In genomic region chr2:25955036-25955435, GRCh38 we compare ENCODE assay signal across 34 cellular contexts. TPM values are rescaled to one million over a fixed set of nuclear protein-coding genes. Genes with fewer than 3 reads are reported as not detected.
DNase-seq lines count a peak whose midpoint lies in the region; ATAC-seq, FAIRE-seq and TF ChIP-seq lines count a peak whose summit lies in the region.
"Had no signal": no experiment of that assay in that cellular context is flagged by ENCODE, and none has a peak within 500 bp of the region (broad histone marks: within the 10 kb centered on the region; RNA-seq: fewer than 3 reads in every experiment).

No MANE protein-coding gene starts in this region.

- no peaks in the 10 kb centered on the region for H3K9me2 ChIP-seq in GM23248 (ENCODE audit: insufficient read depth)
- H3K9me2 ChIP-seq in OCI-LY7 (ENCODE audit: insufficient read depth, low read length): no peaks in the 10 kb centered on the region

- H4K20me1 ChIP-seq in GM23248 (ENCODE audit: insufficient read depth) (no peaks in the 10 kb centered on the region), OCI-LY7 (ENCODE audit: insufficient read depth, low read length) (no peaks in the 10 kb centered on the region)

- CTCF ChIA-PET in OCI-LY7 (lab: Charles Lee; ENCODE audit: unreplicated experiment): no interaction called here

- ATAC-seq in foreskin keratinocyte (peak; percentile 37), lower lobe of right lung (no peak)
- ATAC-seq: activated T-cell treated with anti-CD3 and anti-CD28 coated beads, Interleukin-2, amount 50 U/mL, for 72 hours; sciatic nerve had no signal

- H3F3A ChIP-seq in GM23248 (ENCODE audit: insufficient read depth): peaks cover 7% of the 10 kb centered on the region

- H3K4me2 ChIP-seq in GM23248 (ENCODE audit: unreplicated experiment) (no peak overlapping the region), OCI-LY7 (ENCODE audit: low read length) (no peak overlapping the region)

- DNase-seq in ACHN: peak; percentile 46
- DNase-seq in GM23248: peak; percentile 57
- DNase-seq in RCC 7860 (ENCODE audit: low spot score): peak; percentile 68
- DNase-seq in foreskin keratinocyte: no peak
- no peak for DNase-seq in OCI-LY7 (ENCODE audit: low spot score)
- DNase-seq in OCI-M1 (lab: John Stamatoyannopoulos, UW): no peak
- no peak for DNase-seq in AML-193 (lab: John Stamatoyannopoulos, UW)
- DNase-seq in lower lobe of right lung: no peak
- DNase-seq: activated CD4-positive, alpha-beta T cell treated with anti-CD3 and anti-CD28 coated beads, Interleukin-2, amount 50 U/mL, for 48 hours; activated CD4-positive, CD25-positive, alpha-beta regulatory T cell treated with anti-CD3 and anti-CD28 coated beads, Interleukin-2, amount 50 U/mL, for 72 hours; activated T-cell treated with anti-CD3 and anti-CD28 coated beads, Interleukin-2, amount 50 U/mL, for 72 hours; Calu3; central memory CD4-positive, alpha-beta T cell; cortex of kidney; DND-41; heart left ventricle; islet precursor cell; NCI-H1048; NCI-H1694; NCI-H446; NCI-H82; Right ventricle myocardium superior; stimulated activated CD4-positive, alpha-beta T cell treated with anti-CD3 and anti-CD28 coated beads, Interleukin-12 subunit alpha, Interleukin-12 subunit beta, amount 100 ng/mL, for 4 hours; stimulated activated CD4-positive, alpha-beta T cell treated with anti-CD3 and anti-CD28 coated beads, Interleukin-2, amount 100 ng/mL, for 48 hours; stimulated activated naive CD8-positive, alpha-beta T cell treated with anti-CD3 and anti-CD28 coated beads, Interleukin-15, amount 100 ng/mL, for 72 hours; T-helper 2 cell had no signal

- no peak overlapping the region for H3K9ac ChIP-seq in GM23248

- H3K9me3 ChIP-seq in GM23248 (ENCODE audit: low read depth) (no peaks in the 10 kb centered on the region), OCI-LY7 (ENCODE audit: low read length) (no peaks in the 10 kb centered on the region), lower lobe of right lung (no peaks in the 10 kb centered on the region)
- H3K9me3 ChIP-seq: HAP-1, heart left ventricle, prostate gland, vagina had no signal

- H3K27ac ChIP-seq in GM23248: no peak overlapping the region
- no peak overlapping the region for H3K27ac ChIP-seq in foreskin keratinocyte
- no peak overlapping the region for H3K27ac ChIP-seq in OCI-LY7 (ENCODE audit: low read depth, low read length, poor library complexity, severe bottlenecking)
- no peak overlapping the region for H3K27ac ChIP-seq in lower lobe of right lung
- H3K27ac ChIP-seq: C4-2B, heart left ventricle, prostate gland, vagina had no signal

- no peaks in the 10 kb centered on the region for H3K36me3 ChIP-seq in GM23248 (ENCODE audit: low read depth)
- H3K36me3 ChIP-seq in OCI-LY7 (ENCODE audit: insufficient read depth, low read length): no peaks in the 10 kb centered on the region
- H3K36me3 ChIP-seq in lower lobe of right lung: no peaks in the 10 kb centered on the region
- H3K36me3 ChIP-seq: HAP-1, prostate gland, vagina had no signal

- no peak for TF ChIP-seq CTCF in foreskin keratinocyte (conservative IDR thresholded peaks at IDR 0.05)
- no peak for TF ChIP-seq CTCF in OCI-LY7 (conservative IDR thresholded peaks at IDR 0.05; ENCODE audit: low read length)
- no peak for TF ChIP-seq CTCF in lower lobe of right lung (IDR thresholded peaks at IDR 0.05)

- no peaks in the 10 kb centered on the region; the same call in 1 of the 2 replicates for H3K79me2 ChIP-seq in GM23248 (ENCODE audit: insufficient read depth)
- no peaks in the 10 kb centered on the region for H3K79me2 ChIP-seq in OCI-LY7 (ENCODE audit: insufficient read depth, low read depth, low read length)

- 56 to 72% methylated on average over 6 to 7 of the region's 7 CpGs for WGBS in GM23248 (ENCODE audit: low coverage in 1 of 2, low lambda C conversion rate in 2 of 2, missing lambda C conversion rate in 2 of 2), 2 experiments

- H2AFZ ChIP-seq in GM23248 (no peak overlapping the region), OCI-LY7 (ENCODE audit: low read length) (no peak overlapping the region)

- no TSS peak for BruUV-seq in OCI-LY7 (replicated peaks; lab: Mats Ljungman, UMichigan)

- POLR2A ChIA-PET in OCI-LY7 (lab: Charles Lee): no interaction called here

- intact Hi-C loops in OCI-LY7 (cut with micrococcal nuclease; ENCODE audit: unreplicated experiment) (no loop called here), lower lobe of right lung (cut with DNase I) (no loop called here)

- FAIRE-seq in RCC 7860 (lab: Jason Lieb, UNC): no peak
- FAIRE-seq: astrocyte, GM18507, GM19239 had no signal

- H3K4me1 ChIP-seq in GM23248 (ENCODE audit: insufficient read depth) (no peaks in the 10 kb centered on the region), foreskin keratinocyte (no peaks in the 10 kb centered on the region), OCI-LY7 (ENCODE audit: insufficient read depth, low read length, poor library complexity, severe bottlenecking) (peaks cover 9% of the 10 kb centered on the region), lower lobe of right lung (no peaks in the 10 kb centered on the region)
- H3K4me1 ChIP-seq: prostate gland, vagina had no signal

- H3K27me3 ChIP-seq in GM23248 (replicated peaks; ENCODE audit: insufficient read depth): no peaks in the 10 kb centered on the region
- H3K27me3 ChIP-seq in foreskin keratinocyte: no peaks in the 10 kb centered on the region
- no peaks in the 10 kb centered on the region for H3K27me3 ChIP-seq in lower lobe of right lung (ENCODE audit: low read depth)
- H3K27me3 ChIP-seq: heart left ventricle, vagina had no signal

- H3K4me3 ChIP-seq in GM23248 (no peak overlapping the region), OCI-LY7 (ENCODE audit: low read depth, low read length, poor library complexity, severe bottlenecking) (no peak overlapping the region), lower lobe of right lung (no peak overlapping the region)
- H3K4me3 ChIP-seq: HAP-1, heart left ventricle, prostate gland, vagina had no signal

- in situ Hi-C loops in ACHN (cut with HindIII; ENCODE audit: low pct_ligation_motif_present, low pct_unique_long_range_greater_than_20kb, low sequenced_read_pairs): no loop called here
- in situ Hi-C loops in GM23248 (cut with MboI): no loop called here

RNA-seq across cellular contexts. Expression of gene KIF3C, which starts 27.3 kb away (rescaled TPM):
- 7.2 and 18.2 TPM in 2 replicates for total RNA-seq in GM23248 (2014; rRNA removed; shearing (Covaris generic))
- polyA plus RNA-seq in GM23248 (2016; fragmentation: Nextera tagmentation; extraction: Ambion mirVana) (7.0 and 7.5 TPM in 2 replicates), foreskin keratinocyte (11.3 and 11.7 TPM in 2 replicates)
- total RNA-seq in foreskin keratinocyte (20.6 and 22.6 TPM in 2 replicates), OCI-LY7 (2022) (10.5 and 11.4 TPM in 2 replicates), lower lobe of right lung (6.0 TPM)
- 3.8 and 4.0 TPM in 2 replicates for total RNA-seq in OCI-LY7 (2014; rRNA removed; shearing (Covaris generic))

Comparison
In these comparisons a context has a peak if more than half of its experiments do, and no peak if none do; other contexts are left out.
1. DNase-seq: peak in ACHN (single experiment), GM23248 (single experiment) and RCC 7860 (single experiment); none in foreskin keratinocyte (0 of 2), OCI-LY7 (single experiment), OCI-M1 (single experiment), AML-193 (0 of 2) and lower lobe of right lung (single experiment).